2 cellular contexts compared by ENCODE assay signal in genomic region chr2:213251618-213252017, GRCh38.
TF ChIP-seq lines count a peak whose summit lies in the region.

No MANE protein-coding gene starts in this region.

TF ChIP-seq in GM23338, 12 proteins besides CTCF, POLR2A, EP300 and RAD21:
- TF ChIP-seq JUNB (IDR thresholded peaks at IDR 0.05; ENCODE audit: unreplicated experiment) (no peak), NANOG (IDR thresholded peaks at IDR 0.05; ENCODE audit: borderline replicate concordance) (no peak), REST (IDR thresholded peaks at IDR 0.05; ENCODE audit: unreplicated experiment) (no peak), EZH2phosphoT487 (IDR thresholded peaks at IDR 0.05; ENCODE audit: unreplicated experiment) (no peak), ZNF462 (CRISPR knock-in tag; IDR thresholded peaks at IDR 0.05) (no peak)

TF ChIP-seq in H1, 55 proteins besides CTCF, POLR2A, EP300 and RAD21:
- no peak for TF ChIP-seq JUND (IDR thresholded peaks at IDR 0.05; ENCODE audit: low read length)
- TF ChIP-seq KDM4A (IDR thresholded peaks at IDR 0.05; ENCODE audit: low read depth, low read length, severe bottlenecking): no peak
- TF ChIP-seq BACH1 (IDR thresholded peaks at IDR 0.05; ENCODE audit: low read length): peak; percentile 100
- no peak for TF ChIP-seq EZH2 (IDR thresholded peaks at IDR 0.05; ENCODE audit: low read depth, low read length, severe bottlenecking)
- TF ChIP-seq MAFK (IDR thresholded peaks at IDR 0.05; ENCODE audit: low read depth, low read length): peak; percentile 100
